8 cellular contexts compared by ENCODE assay signal in the genomic region with DNA sequence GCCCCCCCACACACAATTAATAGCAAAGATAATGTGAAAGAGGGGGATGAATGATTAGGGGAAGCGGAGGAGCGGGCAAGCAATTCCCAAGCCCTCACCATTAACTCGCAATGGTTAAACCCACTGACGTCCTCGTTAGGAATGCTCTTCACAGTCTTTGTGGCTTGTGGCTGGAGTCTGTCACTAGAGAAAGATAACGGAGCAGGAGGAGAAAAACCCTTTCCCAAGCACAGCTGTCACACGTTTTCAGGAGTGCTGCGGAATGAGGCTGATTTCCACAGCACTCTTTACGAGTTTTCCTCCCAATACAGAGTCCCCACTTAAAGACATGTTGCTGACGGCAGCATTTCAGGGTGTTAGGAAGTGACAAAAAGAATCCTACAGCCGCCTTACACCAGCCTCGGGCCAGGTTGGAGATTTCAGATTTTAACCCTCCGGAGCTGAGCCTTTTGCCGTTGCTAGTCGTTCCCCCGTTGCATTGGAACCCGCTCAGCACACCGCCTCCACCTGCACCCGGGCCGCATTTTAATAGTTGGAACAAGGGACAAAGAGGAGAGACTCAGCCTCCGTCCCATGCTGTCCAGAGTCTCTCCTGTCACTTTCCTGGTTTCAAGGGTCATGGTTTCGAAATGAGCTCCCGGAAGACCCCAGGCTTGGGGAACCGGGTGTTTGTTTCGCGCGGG.
DNase-seq lines count a peak whose midpoint lies in the region; ATAC-seq lines count a peak whose summit lies in the region.

No MANE protein-coding gene starts in this region.

- H3K36me3 ChIP-seq in ectodermal cell (ENCODE audit: control insufficient read depth, insufficient read depth, low read length) (no peaks in the 10 kb centered on the region), muscle layer of duodenum (ENCODE audit: control insufficient read depth in 1 of 2, insufficient read depth in 2 of 2, low read length in 2 of 2) (no peaks in the 10 kb centered on the region)

- no peaks in the 10 kb centered on the region for H3K27me3 ChIP-seq in ectodermal cell (ENCODE audit: control insufficient read depth, insufficient read depth, low read length, poor library complexity, severe bottlenecking)
- H3K27me3 ChIP-seq in muscle layer of duodenum (ENCODE audit: low read depth, low read length) = no peaks in the 10 kb centered on the region

- peak overlapping the region; percentile 58 for H3K4me3 ChIP-seq in ectodermal cell (ENCODE audit: insufficient read depth, low read depth, low read length)
- peak overlapping the region; percentile 46 to 62 for H3K4me3 ChIP-seq in muscle layer of duodenum (ENCODE audit: low read depth in 1 of 2, low read length in 2 of 2)

- H3K9me3 ChIP-seq in ectodermal cell (ENCODE audit: control insufficient read depth, low read length) (no peaks in the 10 kb centered on the region), muscle layer of duodenum (ENCODE audit: control insufficient read depth in 1 of 2, low read length in 2 of 2) (no peaks in the 10 kb centered on the region)

- ATAC-seq in GM18870 (IDR thresholded peaks at IDR 0.05; ENCODE audit: unreplicated experiment) = no peak
- ATAC-seq in GM19467 (IDR thresholded peaks at IDR 0.05; ENCODE audit: unreplicated experiment) = no peak

- H3K27ac ChIP-seq in ectodermal cell (ENCODE audit: insufficient read depth, low read depth, low read length, poor library complexity, severe bottlenecking) = peak overlapping the region; percentile 36
- no peak overlapping the region for H3K27ac ChIP-seq in muscle layer of duodenum (ENCODE audit: low read length)

- WGBS in ectodermal cell, 2 experiments = 0 to 3% methylated on average over 24 to 27 of the region's 27 CpGs

- DNase-seq in EL (peak; percentile 1), NCI-H2227 treated with DMSO at 0.1 percent for 48 hours (lab: John Stamatoyannopoulos, UW) (peak; percentile 39), cerebellum (ENCODE audit: low spot score) (no peak), T-helper 2 cell (no peak)

- H3K4me1 ChIP-seq in ectodermal cell (ENCODE audit: control insufficient read depth, insufficient read depth, low read length) = peaks cover 11% of the 10 kb centered on the region
- no peaks in the 10 kb centered on the region for H3K4me1 ChIP-seq in muscle layer of duodenum (ENCODE audit: control insufficient read depth in 1 of 2, insufficient read depth in 2 of 2, low read length in 2 of 2)

Comparison
In these comparisons a context has a peak if more than half of its experiments do, and no peak if none do; other contexts are left out.
1. DNase-seq: peak in EL (single experiment) and NCI-H2227 treated with DMSO at 0.1 percent for 48 hours (single experiment); none in cerebellum (single experiment) and T-helper 2 cell (0 of 5).